8 cellular contexts compared by ENCODE assay signal in genomic region chr19:41940443-41941409, GRCh38. TPM values are rescaled to one million over a fixed set of nuclear protein-coding genes. Genes with fewer than 3 reads are reported as not detected.
A peak's percentile ranks its signal among the peaks of the same experiment; 100 is the strongest.
DNase-seq lines count a peak whose midpoint lies in the region; ATAC-seq and TF ChIP-seq lines count a peak whose summit lies in the region.

No MANE protein-coding gene starts in this region.

- H3K36me3 ChIP-seq in body of pancreas (replicated peaks in 1 of 2; ENCODE audit: insufficient read depth in 1 of 2, low read depth in 2 of 2) = no peaks in the 10 kb centered on the region
- H3K36me3 ChIP-seq in muscle layer of duodenum (ENCODE audit: control insufficient read depth in 1 of 2, insufficient read depth in 2 of 2, low read length in 2 of 2) = no peaks in the 10 kb centered on the region

- peaks cover 18% of the 10 kb centered on the region for H3K4me1 Mint-ChIP-seq in HFFc6 (ENCODE audit: low read depth)

- TF ChIP-seq POLR2A in body of pancreas (IDR thresholded peaks at IDR 0.05) = no peak

- no peaks in the 10 kb centered on the region for H3K9me3 ChIP-seq in body of pancreas
- no peaks in the 10 kb centered on the region for H3K9me3 ChIP-seq in muscle layer of duodenum (ENCODE audit: control insufficient read depth in 1 of 2, low read length in 2 of 2)

- ATAC-seq in body of pancreas (no peak), GM21390 (IDR thresholded peaks at IDR 0.05; ENCODE audit: unreplicated experiment) (no peak)

- peak overlapping the region; percentile 81 for H3K4me3 Mint-ChIP-seq in HFFc6

- H3K27ac ChIP-seq in body of pancreas (no peak overlapping the region), muscle layer of duodenum (ENCODE audit: low read length) (no peak overlapping the region)

- no peaks in the 10 kb centered on the region for H3K9me3 Mint-ChIP-seq in HFFc6

- H3K27me3 ChIP-seq in body of pancreas (peaks cover 0 to 14% of the 10 kb centered on the region in 2 donors), muscle layer of duodenum (ENCODE audit: low read depth, low read length) (peaks cover 17% of the 10 kb centered on the region)

- peaks cover 3% of the 10 kb centered on the region for H3K27me3 Mint-ChIP-seq in HFFc6 (ENCODE audit: insufficient read depth)

- H3K4me3 ChIP-seq in AG10803 (ENCODE audit: low read length) = peak overlapping the region; percentile 62
- H3K4me3 ChIP-seq in body of pancreas = peak overlapping the region; percentile 15 to 31
- peak overlapping the region; percentile 26 to 52 for H3K4me3 ChIP-seq in muscle layer of duodenum (ENCODE audit: low read depth in 1 of 2, low read length in 2 of 2)

- peak overlapping the region; percentile 58; the same call in 1 of the 2 replicates for H3K27ac Mint-ChIP-seq in HFFc6

- no peak for TF ChIP-seq CTCF in AG10803 (conservative IDR thresholded peaks at IDR 0.05; ENCODE audit: low read length)
- TF ChIP-seq CTCF in HFFc6 (IDR thresholded peaks at IDR 0.05) = no peak
- no peak for TF ChIP-seq CTCF in body of pancreas (IDR thresholded peaks at IDR 0.05)

- no peaks in the 10 kb centered on the region for H3K36me3 Mint-ChIP-seq in HFFc6 (ENCODE audit: low read depth)

- DNase-seq in AG10803 (ENCODE audit: low read depth) (no peak), HFFc6 (no peak), body of pancreas (no peak), amniotic stem cell (lab: John Stamatoyannopoulos, UW) (no peak), HK-2 (ENCODE audit: unreplicated experiment) (no peak), ecto neural progenitor cell (ENCODE audit: low spot score) (no peak)

- 5 to 7% methylated on average over 62 to 64 of the region's 72 CpGs for WGBS in body of pancreas, 2 donors

- intact Hi-C loops in body of pancreas (cut with DNase I) = no loop called here

- peaks cover 14% of the 10 kb centered on the region for H3K4me1 ChIP-seq in body of pancreas
- H3K4me1 ChIP-seq in muscle layer of duodenum (ENCODE audit: control insufficient read depth in 1 of 2, insufficient read depth in 2 of 2, low read length in 2 of 2) = peaks cover 0 to 16% of the 10 kb centered on the region in 2 donors

RNA-seq across cellular contexts. Expression of gene ERFL, which starts 12.5 kb away (rescaled TPM):
- under 1 TPM in 4 of 6 experiments, not detected in 2; 0.09 to 0.17 (median 0.12) TPM for total RNA-seq in HFFc6 (2021; fragmentation: NEBNext Ultra II Directional; extraction: Animal tissue kit (Norgen Biotek cat#: 25700))
- total RNA-seq in body of pancreas = not detected

RNA-seq across cellular contexts. Expression of gene RABAC1, which starts 18.4 kb away (rescaled TPM):
- 100 to 1,000 TPM; 245 to 349 (median 258) TPM for total RNA-seq in HFFc6 (2021; fragmentation: NEBNext Ultra II Directional; extraction: Animal tissue kit (Norgen Biotek cat#: 25700))
- total RNA-seq in body of pancreas = 10 to 100 TPM; 87.3 to 88.5 TPM

RNA-seq across cellular contexts. Expression of gene ATP1A3, which starts 53.3 kb away (rescaled TPM):
- total RNA-seq in HFFc6 (2021; fragmentation: NEBNext Ultra II Directional; extraction: Animal tissue kit (Norgen Biotek cat#: 25700)) = under 1 TPM in 4 of 6 experiments, not detected in 2; 0.10 to 0.66 (median 0.33) TPM
- under 1 TPM in 1 of 2 donors, not detected in 1; 0.26 TPM for total RNA-seq in body of pancreas

RNA-seq across cellular contexts. Expression of gene ARHGEF1, which starts 57.7 kb away (rescaled TPM):
- 10 to 100 TPM; 63.8 to 73.3 (median 68.2) TPM for total RNA-seq in HFFc6 (2021; fragmentation: NEBNext Ultra II Directional; extraction: Animal tissue kit (Norgen Biotek cat#: 25700))
- total RNA-seq in body of pancreas = 100 to 1,000 TPM in 1 of 2 donors, 10 to 100 TPM in 1; 43.8 to 104 TPM
